1 cellular context compared by ENCODE assay signal in genomic region chr5:10248378-10249260, GRCh38.
A peak's percentile ranks its signal among the peaks of the same experiment; 100 is the strongest.
TF ChIP-seq lines count a peak whose summit lies in the region.

No MANE protein-coding gene starts in this region.

TF ChIP-seq in GM12878, 131 proteins besides CTCF, POLR2A, EP300 and RAD21 (continued from another document):
- 0 out of 2 replicates have a peak, but pooled peaks have one; percentile 9 for TF ChIP-seq PKNOX1 (IDR thresholded peaks at IDR 0.05)
